In the genomic region with DNA sequence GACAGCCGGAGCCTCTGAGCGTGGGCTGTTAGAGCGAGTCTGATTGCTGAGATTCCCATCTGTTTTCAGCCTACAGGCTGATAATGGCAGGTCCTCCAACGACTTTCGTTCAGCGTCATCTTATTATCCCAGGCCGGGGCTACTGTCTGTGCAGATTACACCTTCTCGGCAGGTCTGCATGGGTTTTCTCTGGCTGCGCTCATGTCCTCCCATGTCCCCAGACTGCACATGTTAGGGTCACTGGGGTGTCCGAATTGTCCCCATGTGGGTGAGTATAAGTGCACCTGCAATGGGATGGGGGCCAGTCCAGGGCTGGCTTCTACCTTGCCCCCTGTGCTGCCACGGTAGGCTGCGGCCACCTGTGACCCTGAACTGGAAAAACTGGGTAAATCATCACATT, we compare ENCODE assay signal across 29 cellular contexts.
"Had no signal": no experiment of that assay in that cellular context is flagged by ENCODE, and none has a peak within 500 bp of the region (broad histone marks: within the 10 kb centered on the region; RNA-seq: fewer than 3 reads in every experiment).

No MANE protein-coding gene starts in this region.

- H3K4me1 ChIP-seq: neural progenitor cell, parathyroid adenoma, right lobe of liver, sigmoid colon, suprapubic skin, testis, tibial artery, transverse colon, upper lobe of right lung, uterus had no signal

- H3K4me1 Mint-ChIP-seq: naive thymus-derived CD4-positive, alpha-beta T cell; natural killer cell; stimulated activated effector memory CD8-positive, alpha-beta T cell treated with anti-CD3 and anti-CD28 coated beads, Interleukin-12 subunit alpha, Interleukin-12 subunit beta, amount 100 ng/mL, for 72 hours; stimulated activated naive B cell treated with anti-CD40 and anti-IgM and Interleukin-4, amounts not matched to agents 10 μg/mL and 1 μg/mL and 100 μg/mL, for 72 hours had no signal

- ATAC-seq: naive thymus-derived CD4-positive, alpha-beta T cell; natural killer cell; psoas muscle; right cardiac atrium; right lobe of liver; stimulated activated effector memory CD8-positive, alpha-beta T cell treated with anti-CD3 and anti-CD28 coated beads, Interleukin-12 subunit alpha, Interleukin-12 subunit beta, amount 100 ng/mL, for 72 hours; stimulated activated naive B cell treated with anti-CD40 and anti-IgM and Interleukin-4, amounts not matched to agents 10 μg/mL and 1 μg/mL and 100 μg/mL, for 72 hours; upper lobe of right lung had no signal

- H3K27ac ChIP-seq: neural progenitor cell, ovary, parathyroid adenoma, psoas muscle, right lobe of liver, sigmoid colon, stomach, suprapubic skin, testis, tibial artery, transverse colon, upper lobe of right lung, uterus had no signal

- H3K36me3 ChIP-seq: neural progenitor cell, ovary, right lobe of liver, sigmoid colon, stomach, suprapubic skin, tibial artery, transverse colon, upper lobe of right lung, uterus had no signal

- H2AFZ ChIP-seq: neural progenitor cell, parathyroid adenoma had no signal

- H3K4me3 ChIP-seq: neural progenitor cell, ovary, psoas muscle, right lobe of liver, sigmoid colon, stomach, suprapubic skin, testis, tibial artery, transverse colon, upper lobe of right lung, uterus had no signal

- H3K9ac ChIP-seq: neural progenitor cell, parathyroid adenoma had no signal

- H3K4me3 Mint-ChIP-seq: naive thymus-derived CD4-positive, alpha-beta T cell; natural killer cell; nephron; neural progenitor cell; stimulated activated effector memory CD8-positive, alpha-beta T cell treated with anti-CD3 and anti-CD28 coated beads, Interleukin-12 subunit alpha, Interleukin-12 subunit beta, amount 100 ng/mL, for 72 hours; stimulated activated naive B cell treated with anti-CD40 and anti-IgM and Interleukin-4, amounts not matched to agents 10 μg/mL and 1 μg/mL and 100 μg/mL, for 72 hours; stimulated activated naive CD8-positive, alpha-beta T cell treated with anti-CD3 and anti-CD28 coated beads, Interleukin-15, Interleukin-2, amounts not matched to agents 100 ng/mL and 50 ng/mL, for 24 hours; type B pancreatic cell had no signal

- H3K27me3 ChIP-seq: neural progenitor cell, ovary, right lobe of liver, sigmoid colon, stomach, suprapubic skin, testis, tibial artery, transverse colon, upper lobe of right lung, uterus had no signal

- H3K27me3 Mint-ChIP-seq: progenitor cell of endocrine pancreas; stimulated activated naive B cell treated with anti-CD40 and anti-IgM and Interleukin-4, amounts not matched to agents 10 μg/mL and 1 μg/mL and 100 μg/mL, for 72 hours; stimulated activated naive CD8-positive, alpha-beta T cell treated with anti-CD3 and anti-CD28 coated beads, Interleukin-15, Interleukin-2, amounts not matched to agents 100 ng/mL and 50 ng/mL, for 24 hours; type B pancreatic cell had no signal

- DNase-seq: naive thymus-derived CD4-positive, alpha-beta T cell; natural killer cell; ovary; posterior cingulate gyrus; psoas muscle; right cardiac atrium; right lobe of liver; sigmoid colon; small intestine; stimulated activated CD4-positive, alpha-beta T cell treated with anti-CD3 and anti-CD28 coated beads, Interleukin-15, amount 100 ng/mL, for 24 hours; stimulated activated CD4-positive, alpha-beta T cell treated with anti-CD3 and anti-CD28 coated beads, Interleukin-2, amount 100 ng/mL, for 24 hours; stimulated activated CD4-positive, alpha-beta T cell treated with anti-CD3 and anti-CD28 coated beads, Interleukin-2, amount 100 ng/mL, for 48 hours; stimulated activated CD4-positive, alpha-beta T cell treated with anti-CD3 and anti-CD28 coated beads, Interleukin-4, amount 100 ng/mL, for 24 hours; stimulated activated naive B cell treated with anti-CD40 and anti-IgM and Interleukin-4, amounts not matched to agents 10 μg/mL and 1 μg/mL and 100 μg/mL, for 72 hours; stimulated activated naive CD4-positive, alpha-beta T cell treated with Interleukin-2 at 50 U/mL for 16 hours; stomach; testis; tibial artery; transverse colon; upper lobe of right lung; uterus had no signal

- H3K9me3 Mint-ChIP-seq: natural killer cell; nephron; stimulated activated effector memory CD8-positive, alpha-beta T cell treated with anti-CD3 and anti-CD28 coated beads, Interleukin-12 subunit alpha, Interleukin-12 subunit beta, amount 100 ng/mL, for 72 hours; stimulated activated naive B cell treated with anti-CD40 and anti-IgM and Interleukin-4, amounts not matched to agents 10 μg/mL and 1 μg/mL and 100 μg/mL, for 72 hours; stimulated activated naive CD8-positive, alpha-beta T cell treated with anti-CD3 and anti-CD28 coated beads, Interleukin-15, Interleukin-2, amounts not matched to agents 100 ng/mL and 50 ng/mL, for 24 hours; type B pancreatic cell had no signal

- H3K27ac Mint-ChIP-seq: naive thymus-derived CD4-positive, alpha-beta T cell; natural killer cell; nephron; neural progenitor cell; progenitor cell of endocrine pancreas; stimulated activated effector memory CD8-positive, alpha-beta T cell treated with anti-CD3 and anti-CD28 coated beads, Interleukin-12 subunit alpha, Interleukin-12 subunit beta, amount 100 ng/mL, for 72 hours; stimulated activated naive B cell treated with anti-CD40 and anti-IgM and Interleukin-4, amounts not matched to agents 10 μg/mL and 1 μg/mL and 100 μg/mL, for 72 hours; stimulated activated naive CD8-positive, alpha-beta T cell treated with anti-CD3 and anti-CD28 coated beads, Interleukin-15, Interleukin-2, amounts not matched to agents 100 ng/mL and 50 ng/mL, for 24 hours; type B pancreatic cell had no signal

- H3K36me3 Mint-ChIP-seq: naive thymus-derived CD4-positive, alpha-beta T cell; natural killer cell; neural progenitor cell; stimulated activated effector memory CD8-positive, alpha-beta T cell treated with anti-CD3 and anti-CD28 coated beads, Interleukin-12 subunit alpha, Interleukin-12 subunit beta, amount 100 ng/mL, for 72 hours; stimulated activated naive B cell treated with anti-CD40 and anti-IgM and Interleukin-4, amounts not matched to agents 10 μg/mL and 1 μg/mL and 100 μg/mL, for 72 hours; type B pancreatic cell had no signal

- H3K9me3 ChIP-seq: ovary, psoas muscle, right lobe of liver, sigmoid colon, stomach, suprapubic skin, testis, tibial artery, transverse colon, upper lobe of right lung, uterus had no signal

- H3K4me2 ChIP-seq: neural progenitor cell had no signal
